ENCODE assay signal across 12 cellular contexts in genomic region chr17:15092261-15092660, GRCh38.
DNase-seq lines count a peak whose midpoint lies in the region; ATAC-seq and TF ChIP-seq lines count a peak whose summit lies in the region.
"Had no signal": no experiment of that assay in that cellular context is flagged by ENCODE, and none has a peak within 500 bp of the region (broad histone marks: within the 10 kb centered on the region; RNA-seq: fewer than 3 reads in every experiment).

No MANE protein-coding gene starts in this region.

- no peaks in the 10 kb centered on the region for H3K36me3 Mint-ChIP-seq in endodermal cell (ENCODE audit: low read depth)

- no peaks in the 10 kb centered on the region for H3K27me3 ChIP-seq in endodermal cell (ENCODE audit: control insufficient read depth, insufficient read depth, low read length, poor library complexity, severe bottlenecking)
- no peaks in the 10 kb centered on the region for H3K27me3 ChIP-seq in heart right ventricle
- no peaks in the 10 kb centered on the region for H3K27me3 ChIP-seq in right atrium auricular region
- H3K27me3 ChIP-seq: BE2C had no signal

- no peaks in the 10 kb centered on the region for H3K9me3 Mint-ChIP-seq in endodermal cell
- H3K9me3 Mint-ChIP-seq: H9 had no signal

- no peak overlapping the region for H3K9ac ChIP-seq in endodermal cell (ENCODE audit: extremely low read depth, low read length, poor library complexity, severe bottlenecking)

- no peaks in the 10 kb centered on the region for H3K4me1 ChIP-seq in endodermal cell (ENCODE audit: control insufficient read depth, insufficient read depth, low read length)
- H3K4me1 ChIP-seq in heart right ventricle: peaks cover 0 to 20% (median 5%) of the 10 kb centered on the region in 9 donors
- H3K4me1 ChIP-seq in right atrium auricular region: no peaks in the 10 kb centered on the region
- H3K4me1 ChIP-seq: BE2C, Caco-2 had no signal

- H3K36me3 ChIP-seq in endodermal cell (ENCODE audit: control insufficient read depth, insufficient read depth, low read length): no peaks in the 10 kb centered on the region
- H3K36me3 ChIP-seq in heart right ventricle: no peaks in the 10 kb centered on the region
- H3K36me3 ChIP-seq in right atrium auricular region: no peaks in the 10 kb centered on the region
- H3K36me3 ChIP-seq: BE2C had no signal

- H3K27me3 Mint-ChIP-seq in endodermal cell (ENCODE audit: insufficient read depth): no peaks in the 10 kb centered on the region

- 92 to 100% methylated on average over 1 to 2 of the region's 2 CpGs for WGBS in endodermal cell (ENCODE audit: insufficient coverage in 1 of 2, insufficient read length in 1 of 2), 2 experiments
- WGBS in heart right ventricle, 2 donors: 45 to 49% methylated on average over 2 of the region's 2 CpGs

- H3K4me3 ChIP-seq in endodermal cell (ENCODE audit: low read length) (no peak overlapping the region), heart right ventricle (no peak overlapping the region), right atrium auricular region (no peak overlapping the region)

- DNase-seq in endodermal cell (peak; percentile 2), heart right ventricle (peak in 1 of 2 donors; percentile 29), right atrium auricular region (ENCODE audit: low spot score) (no peak), NCI-H526 (lab: John Stamatoyannopoulos, UW) (no peak), hippocampal formation (lab: John Stamatoyannopoulos, UW) (no peak)
- DNase-seq: ACHN; BE2C; C1 segment of cervical spinal cord; Caco-2; CD4-positive, alpha-beta T cell; H9 had no signal

- ATAC-seq in heart right ventricle: peak; percentile 19 to 84 (median 79)
- no peak for ATAC-seq in GM21529 (IDR thresholded peaks at IDR 0.05; ENCODE audit: unreplicated experiment)

- H3K4me1 Mint-ChIP-seq in endodermal cell: peaks cover 6% of the 10 kb centered on the region

- H3K27ac ChIP-seq in endodermal cell (ENCODE audit: low read depth, low read length) (no peak overlapping the region), heart right ventricle (peak overlapping the region; percentile 52 to 89 (median 78)), right atrium auricular region (peak overlapping the region; percentile 51 to 75)

- TF ChIP-seq CTCF in endodermal cell (conservative IDR thresholded peaks at IDR 0.05) (no peak), heart right ventricle (IDR thresholded peaks at IDR 0.05) (no peak), right atrium auricular region (IDR thresholded peaks at IDR 0.05) (no peak)

- H3K4me3 Mint-ChIP-seq in endodermal cell: no peak overlapping the region
- H3K4me3 Mint-ChIP-seq: CD4-positive, alpha-beta T cell; H9 had no signal

- H3K27ac Mint-ChIP-seq in endodermal cell: no peak overlapping the region
- H3K27ac Mint-ChIP-seq: CD4-positive, alpha-beta T cell; H9 had no signal

- H3K9me3 ChIP-seq in endodermal cell (ENCODE audit: control insufficient read depth, low read length) (no peaks in the 10 kb centered on the region), heart right ventricle (peaks cover 0 to 20% (median 0%) of the 10 kb centered on the region in 11 donors), right atrium auricular region (peaks cover 0 to 5% of the 10 kb centered on the region in 2 donors)
- H3K9me3 ChIP-seq: BE2C, Caco-2 had no signal

- intact Hi-C loops in heart right ventricle (cut with DNase I): loop anchor here in 1 of 10 donors (10.0 kb wide), 1 partner anchor 63 kb away; no protein-coding TSS in a partner anchor
